In genomic region chr1:177185209-177185608, GRCh38 we compare ENCODE assay signal across 12 cellular contexts. TPM values are rescaled to one million over a fixed set of nuclear protein-coding genes. Genes with fewer than 3 reads are reported as not detected.
A peak's percentile ranks its signal among the peaks of the same experiment; 100 is the strongest.
DNase-seq lines count a peak whose midpoint lies in the region; ATAC-seq and TF ChIP-seq lines count a peak whose summit lies in the region.
"Had no signal": no experiment of that assay in that cellular context is flagged by ENCODE, and none has a peak within 500 bp of the region (broad histone marks: within the 10 kb centered on the region; RNA-seq: fewer than 3 reads in every experiment).

No MANE protein-coding gene starts in this region.

- H3K9ac ChIP-seq in Loucy (ENCODE audit: low read depth, low read length, poor library complexity, severe bottlenecking): no peak overlapping the region

- peaks cover 14% of the 10 kb centered on the region for H3K4me1 Mint-ChIP-seq in stimulated activated naive CD8-positive, alpha-beta T cell treated with anti-CD3 and anti-CD28 coated beads, Interleukin-15, amount 100 ng/mL, for 72 hours

- POLR2A ChIA-PET in RWPE1 (lab: Yijun Ruan, JAX; ENCODE audit: low non-redundant PET): no interaction called here

- peaks cover 42% of the 10 kb centered on the region for H3K27me3 Mint-ChIP-seq in stimulated activated naive CD8-positive, alpha-beta T cell treated with anti-CD3 and anti-CD28 coated beads, Interleukin-15, amount 100 ng/mL, for 72 hours

- H4K20me1 ChIP-seq in Loucy (ENCODE audit: insufficient read depth, low read length, poor library complexity, severe bottlenecking) (no peaks in the 10 kb centered on the region), osteoblast (ENCODE audit: insufficient read depth, low read length) (no peaks in the 10 kb centered on the region)

- CTCF ChIA-PET in RWPE1 (lab: Yijun Ruan, JAX): no interaction called here

- peak; percentile 41 for DNase-seq in ELR (ENCODE audit: low read depth)
- no peak for DNase-seq in dorsolateral prefrontal cortex
- DNase-seq in osteoblast (ENCODE audit: insufficient read length, low spot score, missing footprints): no peak
- no peak for DNase-seq in RWPE1 (ENCODE audit: low spot score)
- no peak for DNase-seq in DMS114 treated with DMSO at 0.1 percent for 48 hours (lab: John Stamatoyannopoulos, UW; ENCODE audit: unreplicated experiment)
- DNase-seq in stimulated activated naive CD8-positive, alpha-beta T cell treated with anti-CD3 and anti-CD28 coated beads, Interleukin-15, amount 100 ng/mL, for 72 hours: no peak
- DNase-seq: effector memory CD8-positive, alpha-beta T cell; NCI-H2107; stomach; T-helper 1 cell had no signal

- H3K9me3 ChIP-seq in Loucy (ENCODE audit: insufficient read depth, low read depth, low read length): no peaks in the 10 kb centered on the region
- no peaks in the 10 kb centered on the region for H3K9me3 ChIP-seq in osteoblast (ENCODE audit: low read depth, low read length)

- TF ChIP-seq CTCF in Loucy (conservative IDR thresholded peaks at IDR 0.05; ENCODE audit: low read length) (peak; percentile 58), dorsolateral prefrontal cortex (IDR thresholded peaks at IDR 0.05 in 54 of 56, conservative IDR thresholded peaks at IDR 0.05 in 2 of 56; ENCODE audit: low read depth in 1 of 56, partially characterized antibody in 56 of 56) (peak in 42 of 56 donors; percentile 11 to 56 (median 36)), osteoblast (IDR thresholded peaks at IDR 0.05; ENCODE audit: extremely low read depth, low read depth, low read length) (peak; percentile 62), RWPE1 (conservative IDR thresholded peaks at IDR 0.05; ENCODE audit: low read depth) (no peak)

- no peak overlapping the region for H3K27ac Mint-ChIP-seq in stimulated activated naive CD8-positive, alpha-beta T cell treated with anti-CD3 and anti-CD28 coated beads, Interleukin-15, amount 100 ng/mL, for 72 hours
- H3K27ac Mint-ChIP-seq: activated T-helper 1 cell treated with anti-CD3 and anti-CD28 coated beads, Interleukin-12 subunit alpha, Interleukin-12 subunit beta, Interleukin-2, Interleukin-4 antibody, amounts not matched to agents 30 ng/mL and 10 ng/mL and 1 ng/mL, durations not matched to agents 14 hours and 24 hours and 36 hours; effector memory CD8-positive, alpha-beta T cell had no signal

- no peaks in the 10 kb centered on the region for H3K9me3 Mint-ChIP-seq in stimulated activated naive CD8-positive, alpha-beta T cell treated with anti-CD3 and anti-CD28 coated beads, Interleukin-15, amount 100 ng/mL, for 72 hours
- H3K9me3 Mint-ChIP-seq: activated T-helper 1 cell treated with anti-CD3 and anti-CD28 coated beads, Interleukin-12 subunit alpha, Interleukin-12 subunit beta, Interleukin-2, Interleukin-4 antibody, amounts not matched to agents 30 ng/mL and 10 ng/mL and 1 ng/mL, durations not matched to agents 14 hours and 24 hours and 36 hours; effector memory CD8-positive, alpha-beta T cell had no signal

- H3K27ac ChIP-seq in dorsolateral prefrontal cortex: no peak overlapping the region
- no peak overlapping the region for H3K27ac ChIP-seq in osteoblast (ENCODE audit: low read depth, low read length)
- no peak overlapping the region for H3K27ac ChIP-seq in RWPE1
- H3K27ac ChIP-seq: stomach had no signal

- H3K36me3 ChIP-seq in Loucy (ENCODE audit: insufficient read depth, low read length): no peaks in the 10 kb centered on the region
- no peaks in the 10 kb centered on the region for H3K36me3 ChIP-seq in osteoblast (ENCODE audit: insufficient read depth, low read length)
- H3K36me3 ChIP-seq: stomach had no signal

- H3K4me3 ChIP-seq in Loucy (ENCODE audit: low read length, poor library complexity, severe bottlenecking): no peak overlapping the region
- no peak overlapping the region for H3K4me3 ChIP-seq in dorsolateral prefrontal cortex
- no peak overlapping the region for H3K4me3 ChIP-seq in osteoblast (ENCODE audit: insufficient read depth, low read length)
- H3K4me3 ChIP-seq: stomach had no signal

- H3K4me2 ChIP-seq in Loucy (ENCODE audit: low read depth, low read length, poor library complexity, severe bottlenecking) (no peak overlapping the region), osteoblast (ENCODE audit: insufficient read depth, low read length) (no peak overlapping the region)

- H3K4me1 ChIP-seq in Loucy (ENCODE audit: insufficient read depth, low read length, poor library complexity, severe bottlenecking): no peaks in the 10 kb centered on the region
- peaks cover 4% of the 10 kb centered on the region for H3K4me1 ChIP-seq in osteoblast (ENCODE audit: insufficient read depth, low read length)

- no peaks in the 10 kb centered on the region for H3K9me2 ChIP-seq in Loucy (replicated peaks; ENCODE audit: low read depth, low read length)

- H2AFZ ChIP-seq in Loucy (ENCODE audit: low read length): no peak overlapping the region
- H2AFZ ChIP-seq in osteoblast (ENCODE audit: low read length): no peak overlapping the region

- H3K4me3 Mint-ChIP-seq in stimulated activated naive CD8-positive, alpha-beta T cell treated with anti-CD3 and anti-CD28 coated beads, Interleukin-15, amount 100 ng/mL, for 72 hours: no peak overlapping the region
- H3K4me3 Mint-ChIP-seq: activated T-helper 1 cell treated with anti-CD3 and anti-CD28 coated beads, Interleukin-12 subunit alpha, Interleukin-12 subunit beta, Interleukin-2, Interleukin-4 antibody, amounts not matched to agents 30 ng/mL and 10 ng/mL and 1 ng/mL, durations not matched to agents 14 hours and 24 hours and 36 hours; effector memory CD8-positive, alpha-beta T cell had no signal

- intact Hi-C loops in dorsolateral prefrontal cortex (cut with DNase I): no loop called here

- H3K27me3 ChIP-seq in Loucy (ENCODE audit: insufficient read depth, low read length, poor library complexity, severe bottlenecking) (no peaks in the 10 kb centered on the region), dorsolateral prefrontal cortex (no peaks in the 10 kb centered on the region), osteoblast (ENCODE audit: insufficient read depth, low read length) (peaks cover 11% of the 10 kb centered on the region)

- H3K79me2 ChIP-seq in Loucy (ENCODE audit: insufficient read depth, low read length) (no peaks in the 10 kb centered on the region), osteoblast (ENCODE audit: insufficient read depth, low read length) (no peaks in the 10 kb centered on the region)

- ATAC-seq in stimulated activated naive CD8-positive, alpha-beta T cell treated with anti-CD3 and anti-CD28 coated beads, Interleukin-15, amount 100 ng/mL, for 72 hours: no peak
- ATAC-seq: effector memory CD8-positive, alpha-beta T cell had no signal

- no peaks in the 10 kb centered on the region for H3F3A ChIP-seq in Loucy (ENCODE audit: low read depth)

RNA-seq across cellular contexts. Expression of gene BRINP2, which starts 14.5 kb away (rescaled TPM):
- 10 to 100 TPM; 23.4 to 88.2 (median 57.5) TPM for total RNA-seq in dorsolateral prefrontal cortex
- not detected in 2 replicates for total RNA-seq in osteoblast

RNA-seq across cellular contexts. Expression of gene ASTN1, which starts 20.7 kb away (rescaled TPM):
- 100 to 1,000 TPM in 96 of 120 experiments, 10 to 100 TPM in 24; 51.9 to 159 (median 114) TPM for total RNA-seq in dorsolateral prefrontal cortex
- total RNA-seq in osteoblast: under 0.01 TPM in 1 of 2 replicates, not detected in the other
- total RNA-seq: activated T-helper 1 cell treated with anti-CD3 and anti-CD28 coated beads, Interleukin-12 subunit alpha, Interleukin-12 subunit beta, Interleukin-2, Interleukin-4 antibody, amounts not matched to agents 30 ng/mL and 10 ng/mL and 1 ng/mL, durations not matched to agents 14 hours and 24 hours and 36 hours had no signal

Comparison
In these comparisons a context has a peak if more than half of its experiments do, and no peak if none do; other contexts are left out.
1. RNA of gene BRINP2, which starts 14.5 kb away (total RNA-seq): 23.4 to 88.2 TPM in dorsolateral prefrontal cortex; not detected in osteoblast; every median in the first group is over 10 times any median in the second.
2. RNA of gene ASTN1, which starts 20.7 kb away (total RNA-seq): 51.9 to 159 TPM in dorsolateral prefrontal cortex; under 0.01 TPM in osteoblast; every median in the first group is over 10 times any median in the second.